In genomic region chr4:18021720-18022571, GRCh38 we compare ENCODE assay signal across 8 cellular contexts. TPM values are rescaled to one million over a fixed set of nuclear protein-coding genes. Genes with fewer than 3 reads are reported as not detected.
A peak's percentile ranks its signal among the peaks of the same experiment; 100 is the strongest.
DNase-seq lines count a peak whose midpoint lies in the region; ATAC-seq and TF ChIP-seq lines count a peak whose summit lies in the region.

TSS of gene LCORL (minus strand) at chr4:18021755. CDS start at chr4:18021751, 4 bp downstream.

- H3K4me1 ChIP-seq in endocrine pancreas (ENCODE audit: control insufficient read depth, insufficient read depth, low read length) (no peaks in the 10 kb centered on the region), mesenchymal stem cell (ENCODE audit: control insufficient read depth, insufficient read depth, low read depth, low read length) (no peaks in the 10 kb centered on the region)

- peak; percentile 84 for ATAC-seq in activated CD8-positive, alpha-beta memory T cell treated with anti-CD3 and anti-CD28 coated beads, Interleukin-2, amount 10 ng/mL, durations not matched to agents 7 days and 5 days

- CTCF ChIA-PET in activated CD8-positive, alpha-beta memory T cell treated with anti-CD3 and anti-CD28 coated beads, Interleukin-2, amount 10 ng/mL, durations not matched to agents 7 days and 5 days (lab: Charles Lee): interaction anchor here (1.2 to 1.7 kb wide), 2 partner anchors 18 to 207 kb away, joined by 4 to 5 read pairs; no protein-coding TSS in a partner anchor

- DNase-seq in COLO829 (ENCODE audit: low spot score) (peak; percentile 81), GM20000 (ENCODE audit: low spot score) (peak; percentile 94), HT-29 (ENCODE audit: low spot score) (peak; percentile 95), NOMO-1 (lab: John Stamatoyannopoulos, UW; ENCODE audit: unreplicated experiment in 2 of 2) (peak; percentile 95 to 97), mesenchymal stem cell (peak; percentile 99)
- peak; percentile 95 for DNase-seq in activated CD8-positive, alpha-beta memory T cell treated with anti-CD3 and anti-CD28 coated beads, Interleukin-2, amount 10 ng/mL, durations not matched to agents 7 days and 5 days
- peak; percentile 82 for DNase-seq in stimulated activated CD8-positive, alpha-beta memory T cell treated with anti-CD3 and anti-CD28 coated beads, Interleukin-12 subunit alpha, Interleukin-12 subunit beta, amount 100 ng/mL, for 4 hours (ENCODE audit: low read depth)

- H3K4ac ChIP-seq in mesenchymal stem cell (ENCODE audit: low read depth in 1 of 2, low read length in 2 of 2): peak within 1 kb of the TSS in 1 of 2 experiments; percentile 92

- peak within 1 kb of the TSS; percentile 87 for H3K27ac ChIP-seq in mesenchymal stem cell (ENCODE audit: low read length, poor library complexity, severe bottlenecking)

- peak within 1 kb of the TSS in 1 of 2 experiments; percentile 92 for H3K23ac ChIP-seq in mesenchymal stem cell (ENCODE audit: low read length in 2 of 2)

- H3K79me1 ChIP-seq in mesenchymal stem cell (replicated peaks; ENCODE audit: low read length, poor library complexity, severe bottlenecking): no peaks in the 10 kb centered on the region

- H2AK5ac ChIP-seq in mesenchymal stem cell (ENCODE audit: low read length, severe bottlenecking): no peak within 1 kb of the TSS

- peak within 1 kb of the TSS; percentile 84 for H3K9ac ChIP-seq in endocrine pancreas (ENCODE audit: control insufficient read depth, insufficient read depth, low read length)
- peak within 1 kb of the TSS; percentile 90 for H3K9ac ChIP-seq in mesenchymal stem cell (ENCODE audit: low read length)

- H3K4me3 Mint-ChIP-seq in activated CD8-positive, alpha-beta memory T cell treated with anti-CD3 and anti-CD28 coated beads, Interleukin-2, amount 10 ng/mL, durations not matched to agents 7 days and 5 days: peak within 1 kb of the TSS; percentile 92

- H2BK15ac ChIP-seq in mesenchymal stem cell (ENCODE audit: low read depth, poor library complexity, severe bottlenecking): peak within 1 kb of the TSS; percentile 66

- H3K4me3 ChIP-seq in endocrine pancreas (ENCODE audit: control insufficient read depth, insufficient read depth, low read length) (peak within 1 kb of the TSS; percentile 94), mesenchymal stem cell (ENCODE audit: insufficient read depth in 1 of 2, low read depth in 1 of 2, low read length in 2 of 2) (peak within 1 kb of the TSS; percentile 98)

- peak within 1 kb of the TSS; percentile 88 for H2AFZ ChIP-seq in mesenchymal stem cell (ENCODE audit: low read depth, low read length)

- peak within 1 kb of the TSS; percentile 99 for H3K4me2 ChIP-seq in mesenchymal stem cell (ENCODE audit: low read length, poor library complexity, severe bottlenecking)

- H4K8ac ChIP-seq in mesenchymal stem cell (ENCODE audit: low read length): peak within 1 kb of the TSS; percentile 38

- H3K36me3 Mint-ChIP-seq in activated CD8-positive, alpha-beta memory T cell treated with anti-CD3 and anti-CD28 coated beads, Interleukin-2, amount 10 ng/mL, durations not matched to agents 7 days and 5 days: peaks cover 3% of the 10 kb centered on the region

- H3K27me3 ChIP-seq in endocrine pancreas (ENCODE audit: control insufficient read depth, insufficient read depth, low read length) (no peaks in the 10 kb centered on the region), mesenchymal stem cell (ENCODE audit: control insufficient read depth in 1 of 2, insufficient read depth in 1 of 2, low read length in 2 of 2) (no peaks in the 10 kb centered on the region)

- H3K4me1 Mint-ChIP-seq in activated CD8-positive, alpha-beta memory T cell treated with anti-CD3 and anti-CD28 coated beads, Interleukin-2, amount 10 ng/mL, durations not matched to agents 7 days and 5 days: peaks cover 18% of the 10 kb centered on the region

- no peak for TF ChIP-seq CTCF in GM20000 (IDR thresholded peaks at IDR 0.05; ENCODE audit: extremely low read depth, missing control alignments)

- no peaks in the 10 kb centered on the region for H3K9me3 Mint-ChIP-seq in activated CD8-positive, alpha-beta memory T cell treated with anti-CD3 and anti-CD28 coated beads, Interleukin-2, amount 10 ng/mL, durations not matched to agents 7 days and 5 days (ENCODE audit: low read depth)

- H3K14ac ChIP-seq in mesenchymal stem cell (ENCODE audit: low read length in 2 of 2): peak within 1 kb of the TSS; percentile 12 to 67

- no peaks in the 10 kb centered on the region for H3K36me3 ChIP-seq in endocrine pancreas (ENCODE audit: control insufficient read depth, insufficient read depth, low read length)
- H3K36me3 ChIP-seq in mesenchymal stem cell (ENCODE audit: control insufficient read depth in 1 of 2, insufficient read depth in 2 of 2, low read depth in 1 of 2, low read length in 2 of 2): no peaks in the 10 kb centered on the region

- peak within 1 kb of the TSS in 1 of 2 experiments; percentile 60 for H2BK12ac ChIP-seq in mesenchymal stem cell (ENCODE audit: low read length in 2 of 2)

- peak within 1 kb of the TSS; percentile 85 for H3K27ac Mint-ChIP-seq in activated CD8-positive, alpha-beta memory T cell treated with anti-CD3 and anti-CD28 coated beads, Interleukin-2, amount 10 ng/mL, durations not matched to agents 7 days and 5 days

- H3K27me3 Mint-ChIP-seq in activated CD8-positive, alpha-beta memory T cell treated with anti-CD3 and anti-CD28 coated beads, Interleukin-2, amount 10 ng/mL, durations not matched to agents 7 days and 5 days: peaks cover 27% of the 10 kb centered on the region

- peak within 1 kb of the TSS; percentile 89 to 91 for H3K18ac ChIP-seq in mesenchymal stem cell (ENCODE audit: low read depth in 1 of 2, low read length in 2 of 2)

- H2BK5ac ChIP-seq in mesenchymal stem cell (ENCODE audit: low read depth, low read length, poor library complexity, severe bottlenecking): peak within 1 kb of the TSS; percentile 76

- under 1% methylated on average over 47 of the region's 71 CpGs for WGBS in mesenchymal stem cell

- H3K9me3 ChIP-seq in endocrine pancreas (ENCODE audit: control insufficient read depth, low read length): no peaks in the 10 kb centered on the region
- H3K9me3 ChIP-seq in mesenchymal stem cell (ENCODE audit: control insufficient read depth, low read length): no peaks in the 10 kb centered on the region

- peak within 1 kb of the TSS; percentile 87 for H2BK120ac ChIP-seq in mesenchymal stem cell (ENCODE audit: low read depth, low read length)

- H4K91ac ChIP-seq in mesenchymal stem cell (ENCODE audit: low read length): peak within 1 kb of the TSS; percentile 80

RNA-seq across cellular contexts. Expression of gene LCORL, which starts in this region (rescaled TPM):
- total RNA-seq in HT-29 (2014; rRNA removed; shearing (Covaris generic)): 7.4 and 7.5 TPM in 2 replicates
- total RNA-seq in activated CD8-positive, alpha-beta memory T cell treated with anti-CD3 and anti-CD28 coated beads, Interleukin-2, amount 10 ng/mL, durations not matched to agents 7 days and 5 days: 10 to 100 TPM; 13.8 to 20.9 TPM
- polyA plus RNA-seq in mesenchymal stem cell (2013, experiment 1 of 2): 7.4 TPM
- 7.2 TPM for polyA plus RNA-seq in mesenchymal stem cell (2013, experiment 2 of 2)

Comparison
In these comparisons a context has a peak if more than half of its experiments do, and no peak if none do; other contexts are left out.
1. Peak in every context shown above with its lines: DNase-seq, ATAC-seq, H3K4me3 ChIP-seq and H3K27ac ChIP-seq.